In the genomic region with DNA sequence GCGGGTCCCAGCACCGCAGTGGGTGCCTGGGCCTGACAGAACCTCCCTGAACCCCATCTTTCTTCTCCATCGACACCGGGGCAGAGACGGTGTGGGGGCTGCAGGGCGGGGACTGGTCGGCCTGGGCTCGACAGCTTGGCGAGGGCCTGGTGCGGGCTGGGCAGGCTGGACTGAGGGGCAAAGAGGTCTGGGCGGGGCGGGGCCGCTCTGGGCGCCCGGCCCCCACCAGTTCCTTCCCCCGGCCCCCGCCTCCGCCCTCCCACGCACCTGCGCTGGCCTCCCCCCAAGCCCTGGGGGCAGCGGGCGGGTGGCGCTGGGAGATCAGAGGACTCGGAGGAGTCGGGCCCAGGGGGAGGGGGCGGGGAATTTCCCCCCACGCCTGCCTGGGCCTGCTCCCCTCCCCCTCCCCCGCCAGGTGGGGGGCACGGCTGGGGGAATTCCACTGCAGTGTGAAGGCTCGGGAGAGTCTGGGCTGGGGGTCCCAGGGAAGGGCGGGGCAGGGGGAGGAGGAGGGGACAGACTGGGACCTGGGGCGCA, we compare ENCODE assay signal across 1 cellular context.
TF ChIP-seq lines count a peak whose summit lies in the region.

No MANE protein-coding gene starts in this region.

TF ChIP-seq in K562, 482 proteins besides CTCF, POLR2A, EP300 and RAD21:
- TF ChIP-seq KDM1A (IDR thresholded peaks at IDR 0.05): peak in 1 of 2 experiments; percentile 91; a peak in 2 of 4 replicates
- 0 out of 2 replicates have a peak, but pooled peaks have one; percentile 22 for TF ChIP-seq KLF16 (IDR thresholded peaks at IDR 0.05)
- peak; percentile 21; the same call in 1 of the 2 replicates for TF ChIP-seq CBFA2T3 (IDR thresholded peaks at IDR 0.05)
- 0 out of 2 replicates have a peak, but pooled peaks have one; percentile 39 for TF ChIP-seq SAFB (IDR thresholded peaks at IDR 0.05; ENCODE audit: borderline replicate concordance, low read depth, low read length)
- TF ChIP-seq TGIF2 (CRISPR knock-in tag; IDR thresholded peaks at IDR 0.05): no peak
- TF ChIP-seq EGR1 (conservative IDR thresholded peaks at IDR 0.05): peak; percentile 93
- no peak for TF ChIP-seq ZNF445 (CRISPR knock-in tag; IDR thresholded peaks at IDR 0.05; ENCODE audit: low read depth)
- peak; percentile 80; the same call in 1 of the 2 replicates for TF ChIP-seq ZNF444 (CRISPR knock-in tag; IDR thresholded peaks at IDR 0.05)
- TF ChIP-seq, protein P1, sequence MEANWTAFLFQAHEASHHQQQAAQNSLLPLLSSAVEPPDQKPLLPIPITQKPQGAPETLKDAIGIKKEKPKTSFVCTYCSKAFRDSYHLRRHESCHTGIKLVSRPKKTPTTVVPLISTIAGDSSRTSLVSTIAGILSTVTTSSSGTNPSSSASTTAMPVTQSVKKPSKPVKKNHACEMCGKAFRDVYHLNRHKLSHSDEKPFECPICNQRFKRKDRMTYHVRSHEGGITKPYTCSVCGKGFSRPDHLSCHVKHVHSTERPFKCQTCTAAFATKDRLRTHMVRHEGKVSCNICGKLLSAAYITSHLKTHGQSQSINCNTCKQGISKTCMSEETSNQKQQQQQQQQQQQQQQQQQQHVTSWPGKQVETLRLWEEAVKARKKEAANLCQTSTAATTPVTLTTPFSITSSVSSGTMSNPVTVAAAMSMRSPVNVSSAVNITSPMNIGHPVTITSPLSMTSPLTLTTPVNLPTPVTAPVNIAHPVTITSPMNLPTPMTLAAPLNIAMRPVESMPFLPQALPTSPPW (CRISPR knock-in tag; IDR thresholded peaks at IDR 0.05): peak; percentile 73
- 0 out of 2 replicates have a peak, but pooled peaks have one; percentile 26 for TF ChIP-seq ZBTB7A (IDR thresholded peaks at IDR 0.05; ENCODE audit: borderline replicate concordance, control insufficient read depth, low read depth, low read length)
